In genomic region chr16:50593410-50594139, GRCh38 we compare ENCODE assay signal across 11 cellular contexts. TPM values are rescaled to one million over a fixed set of nuclear protein-coding genes. Genes with fewer than 3 reads are reported as not detected.
A peak's percentile ranks its signal among the peaks of the same experiment; 100 is the strongest.
DNase-seq lines count a peak whose midpoint lies in the region; ATAC-seq and TF ChIP-seq lines count a peak whose summit lies in the region.
"Had no signal": no experiment of that assay in that cellular context is flagged by ENCODE, and none has a peak within 500 bp of the region (broad histone marks: within the 10 kb centered on the region; RNA-seq: fewer than 3 reads in every experiment).

No MANE protein-coding gene starts in this region.

- DNase-seq in cardiac muscle cell (ENCODE audit: low read depth in 1 of 2, low spot score in 1 of 2) (peak; percentile 59 to 70), Right ventricle myocardium superior (no peak), head of caudate nucleus (peak in 22 of 42 donors; percentile 24 to 80 (median 49)), superior temporal gyrus (ENCODE audit: extremely low spot score) (peak; percentile 36), NAMALWA (ENCODE audit: low spot score) (no peak), SHP77 treated with DMSO at 0.1 percent for 48 hours (lab: John Stamatoyannopoulos, UW) (no peak)
- DNase-seq: activated CD8-positive, alpha-beta memory T cell treated with anti-CD3 and anti-CD28 coated beads, Interleukin-2, amount 50 U/mL, for 48 hours; Karpas-422; upper lobe of left lung had no signal

- intact Hi-C loops in Right ventricle myocardium superior (cut with DNase I) (loop anchor here (5.0 kb wide), 1 partner anchor 34 kb away; no protein-coding TSS in a partner anchor), head of caudate nucleus (cut with DNase I) (no loop called here)

- H3K27ac ChIP-seq in cardiac muscle cell: no peak overlapping the region

- no peaks in the 10 kb centered on the region for H3K36me3 ChIP-seq in cardiac muscle cell
- H3K36me3 ChIP-seq: upper lobe of left lung had no signal

- H3K4me1 ChIP-seq in cardiac muscle cell (ENCODE audit: low read depth): no peaks in the 10 kb centered on the region

- H3K27me3 ChIP-seq in cardiac muscle cell: no peaks in the 10 kb centered on the region
- H3K27me3 ChIP-seq: upper lobe of left lung had no signal

- no peaks in the 10 kb centered on the region for H3K9me3 ChIP-seq in cardiac muscle cell (ENCODE audit: low read depth)
- H3K9me3 ChIP-seq: upper lobe of left lung had no signal

- H3K4me3 ChIP-seq in cardiac muscle cell: no peak overlapping the region
- no peak overlapping the region for H3K4me3 ChIP-seq in WI38 (ENCODE audit: low read depth, low read length)
- H3K4me3 ChIP-seq: upper lobe of left lung had no signal

- TF ChIP-seq CTCF in cardiac muscle cell (IDR thresholded peaks at IDR 0.05; ENCODE audit: low read depth, low read length) (peak; percentile 55), WI38 (IDR thresholded peaks at IDR 0.05; ENCODE audit: low read depth, low read length) (0 out of 2 replicates have a peak, but pooled peaks have one; percentile 17)

- ATAC-seq in Right ventricle myocardium superior (ENCODE audit: poor library complexity): no peak
- ATAC-seq in GM19455 (IDR thresholded peaks at IDR 0.05; ENCODE audit: unreplicated experiment): no peak

RNA-seq across cellular contexts. Expression of gene NKD1, which starts 45.4 kb away (rescaled TPM):
- total RNA-seq in cardiac muscle cell (0.86 and 1.8 TPM in 2 replicates), Right ventricle myocardium superior (0.16 TPM)
- polyA plus RNA-seq in cardiac muscle cell: 0.45 and 1.4 TPM in 2 replicates

Comparison
In these comparisons a context has a peak if more than half of its experiments do, and no peak if none do; other contexts are left out.
1. DNase-seq: peak in cardiac muscle cell (2 of 2), head of caudate nucleus (22 of 42) and superior temporal gyrus (single experiment); none in Right ventricle myocardium superior (single experiment), NAMALWA (single experiment) and SHP77 treated with DMSO at 0.1 percent for 48 hours (single experiment).